In genomic region chr17:77208856-77209255, GRCh38 we compare ENCODE assay signal across 15 cellular contexts.
DNase-seq lines count a peak whose midpoint lies in the region; ATAC-seq and TF ChIP-seq lines count a peak whose summit lies in the region.
"Had no signal": no experiment of that assay in that cellular context is flagged by ENCODE, and none has a peak within 500 bp of the region (broad histone marks: within the 10 kb centered on the region; RNA-seq: fewer than 3 reads in every experiment).

No MANE protein-coding gene starts in this region.

- H3K4me3 ChIP-seq in OCI-LY7 (ENCODE audit: low read depth, low read length, poor library complexity, severe bottlenecking), result no peak overlapping the region

- no peaks in the 10 kb centered on the region for H3K9me3 Mint-ChIP-seq in stimulated activated effector memory CD8-positive, alpha-beta T cell treated with anti-CD3 and anti-CD28 coated beads, Interleukin-12 subunit alpha, Interleukin-12 subunit beta, amount 100 ng/mL, for 72 hours
- H3K9me3 Mint-ChIP-seq: T-helper 2 cell treated with Interferon-gamma antibody and Interleukin-4, amounts not matched to agents 5 μg/mL and 100 μg/mL, for 36 hours had no signal

- H2AFZ ChIP-seq in OCI-LY7 (ENCODE audit: low read length), result no peak overlapping the region

- no peak for ATAC-seq in stimulated activated effector memory CD8-positive, alpha-beta T cell treated with anti-CD3 and anti-CD28 coated beads, Interleukin-12 subunit alpha, Interleukin-12 subunit beta, amount 100 ng/mL, for 72 hours
- no peak for ATAC-seq in GM19035 (IDR thresholded peaks at IDR 0.05; ENCODE audit: unreplicated experiment)

- CTCF ChIA-PET in OCI-LY7 (lab: Charles Lee; ENCODE audit: unreplicated experiment), result no interaction called here

- H3K79me2 ChIP-seq in OCI-LY7 (ENCODE audit: insufficient read depth, low read depth, low read length), result peaks cover 4% of the 10 kb centered on the region; the same call in 1 of the 2 replicates

- no peak for TF ChIP-seq CTCF in VCaP (conservative IDR thresholded peaks at IDR 0.05)
- TF ChIP-seq CTCF in OCI-LY7 (conservative IDR thresholded peaks at IDR 0.05; ENCODE audit: low read length), result no peak

- no peak overlapping the region for H3K4me3 Mint-ChIP-seq in stimulated activated effector memory CD8-positive, alpha-beta T cell treated with anti-CD3 and anti-CD28 coated beads, Interleukin-12 subunit alpha, Interleukin-12 subunit beta, amount 100 ng/mL, for 72 hours
- H3K4me3 Mint-ChIP-seq: T-helper 2 cell treated with Interferon-gamma antibody and Interleukin-4, amounts not matched to agents 5 μg/mL and 100 μg/mL, for 36 hours had no signal

- no peaks in the 10 kb centered on the region for H3K9me2 ChIP-seq in OCI-LY7 (ENCODE audit: insufficient read depth, low read length)

- H3K4me1 Mint-ChIP-seq in stimulated activated effector memory CD8-positive, alpha-beta T cell treated with anti-CD3 and anti-CD28 coated beads, Interleukin-12 subunit alpha, Interleukin-12 subunit beta, amount 100 ng/mL, for 72 hours, result no peaks in the 10 kb centered on the region

- intact Hi-C loops in OCI-LY7 (cut with micrococcal nuclease; ENCODE audit: unreplicated experiment), result no loop called here

- H3K36me3 ChIP-seq in OCI-LY7 (ENCODE audit: insufficient read depth, low read length), result peaks cover 97% of the 10 kb centered on the region

- POLR2A ChIA-PET in OCI-LY7 (lab: Charles Lee), result interaction anchor here (0.7 kb wide), 1 partner anchor 48 kb away, joined by 5 read pairs; no protein-coding TSS in a partner anchor

- peaks cover 100% of the 10 kb centered on the region for H3K36me3 Mint-ChIP-seq in stimulated activated effector memory CD8-positive, alpha-beta T cell treated with anti-CD3 and anti-CD28 coated beads, Interleukin-12 subunit alpha, Interleukin-12 subunit beta, amount 100 ng/mL, for 72 hours

- BruUV-seq in OCI-LY7 (replicated peaks; lab: Mats Ljungman, UMichigan), result no TSS peak

- DNase-seq in ELR (ENCODE audit: low read depth) (peak; percentile 30), iris pigment epithelial cell (ENCODE audit: low read depth) (peak; percentile 18), midbrain (lab: John Stamatoyannopoulos, UW) (no peak), OCI-LY7 (ENCODE audit: low spot score) (no peak)
- DNase-seq in stimulated activated effector memory CD8-positive, alpha-beta T cell treated with anti-CD3 and anti-CD28 coated beads, Interleukin-12 subunit alpha, Interleukin-12 subunit beta, amount 100 ng/mL, for 72 hours (ENCODE audit: low spot score in 2 of 2), result no peak
- DNase-seq in stimulated activated CD4-positive, alpha-beta T cell treated with anti-CD3 and anti-CD28 coated beads, Interleukin-2, amount 100 ng/mL, for 48 hours, result no peak
- DNase-seq: activated CD4-positive, alpha-beta T cell treated with anti-CD3 and anti-CD28 coated beads for 1 hour; activated CD8-positive, alpha-beta memory T cell treated with anti-CD3 and anti-CD28 coated beads, Interleukin-2, amount 50 U/mL, for 48 hours; activated naive CD4-positive, alpha-beta T cell; effector CD4-positive, alpha-beta T cell; NCI-H1436; SIG-M5 had no signal

- no peaks in the 10 kb centered on the region for H3K9me3 ChIP-seq in OCI-LY7 (ENCODE audit: low read length)

- H3K4me2 ChIP-seq in OCI-LY7 (ENCODE audit: low read length), result no peak overlapping the region

- no peaks in the 10 kb centered on the region; the same call in 1 of the 2 replicates for H4K20me1 ChIP-seq in OCI-LY7 (ENCODE audit: insufficient read depth, low read length)

- H3K4me1 ChIP-seq in OCI-LY7 (ENCODE audit: insufficient read depth, low read length, poor library complexity, severe bottlenecking), result peaks cover 46% of the 10 kb centered on the region

- peak overlapping the region; percentile 34 for H3K27ac ChIP-seq in VCaP
- no peak overlapping the region for H3K27ac ChIP-seq in OCI-LY7 (ENCODE audit: low read depth, low read length, poor library complexity, severe bottlenecking)

- peak overlapping the region; percentile 67 for H3K27ac Mint-ChIP-seq in stimulated activated effector memory CD8-positive, alpha-beta T cell treated with anti-CD3 and anti-CD28 coated beads, Interleukin-12 subunit alpha, Interleukin-12 subunit beta, amount 100 ng/mL, for 72 hours
- H3K27ac Mint-ChIP-seq: T-helper 2 cell treated with Interferon-gamma antibody and Interleukin-4, amounts not matched to agents 5 μg/mL and 100 μg/mL, for 36 hours had no signal

Comparison
In these comparisons a context has a peak if more than half of its experiments do, and no peak if none do; other contexts are left out.
1. DNase-seq: peak in ELR (single experiment) and iris pigment epithelial cell (single experiment); none in stimulated activated effector memory CD8-positive, alpha-beta T cell treated with anti-CD3 and anti-CD28 coated beads, Interleukin-12 subunit alpha, Interleukin-12 subunit beta, amount 100 ng/mL, for 72 hours (0 of 2), stimulated activated CD4-positive, alpha-beta T cell treated with anti-CD3 and anti-CD28 coated beads, Interleukin-2, amount 100 ng/mL, for 48 hours (0 of 2), midbrain (single experiment) and OCI-LY7 (single experiment).